In genomic region chr14:88791629-88792571, GRCh38 we compare ENCODE assay signal across 8 cellular contexts. TPM values are rescaled to one million over a fixed set of nuclear protein-coding genes. Genes with fewer than 3 reads are reported as not detected.
A peak's percentile ranks its signal among the peaks of the same experiment; 100 is the strongest.
DNase-seq lines count a peak whose midpoint lies in the region; ATAC-seq and TF ChIP-seq lines count a peak whose summit lies in the region.

No MANE protein-coding gene starts in this region.

- H4K20me1 ChIP-seq in BLaER1 treated with 17β-estradiol and CSF1 and Interleukin-3, amounts not matched to agents 10 nM and 100 nM: no peaks in the 10 kb centered on the region; a peak in 1 of 22 replicates

- H3K9ac ChIP-seq in BLaER1 treated with 17β-estradiol and CSF1 and Interleukin-3, amounts not matched to agents 10 nM and 100 nM: peak overlapping the region; percentile 60 to 80 (median 76)

- ATAC-seq in GM21717 (IDR thresholded peaks at IDR 0.05; ENCODE audit: unreplicated experiment) (peak; percentile 14), GM21825 (IDR thresholded peaks at IDR 0.05; ENCODE audit: unreplicated experiment) (no peak), GM21529 (IDR thresholded peaks at IDR 0.05; ENCODE audit: unreplicated experiment) (no peak)

- no peaks in the 10 kb centered on the region for H3K36me3 ChIP-seq in BLaER1 treated with 17β-estradiol and CSF1 and Interleukin-3, amounts not matched to agents 10 nM and 100 nM
- no peaks in the 10 kb centered on the region for H3K36me3 ChIP-seq in ascending aorta

- H3K4me1 ChIP-seq in BLaER1 treated with 17β-estradiol and CSF1 and Interleukin-3, amounts not matched to agents 10 nM and 100 nM: peaks cover 5 to 14% (median 10%) of the 10 kb centered on the region in 10 experiments; a peak in 12 of 20 replicates
- H3K4me1 ChIP-seq in ascending aorta: peaks cover 3 to 8% of the 10 kb centered on the region in 2 donors

- peak overlapping the region; percentile 63 to 80 (median 71) for H3K4me3 ChIP-seq in BLaER1 treated with 17β-estradiol and CSF1 and Interleukin-3, amounts not matched to agents 10 nM and 100 nM
- peak overlapping the region; percentile 71 to 94 for H3K4me3 ChIP-seq in ascending aorta
- H3K4me3 ChIP-seq in iPS-18c (ENCODE audit: insufficient read depth, low read depth, low read length): peak overlapping the region; percentile 65
- H3K4me3 ChIP-seq in skin epidermis: peak overlapping the region; percentile 36 to 75 (median 57)

- H3K4me2 ChIP-seq in BLaER1 treated with 17β-estradiol and CSF1 and Interleukin-3, amounts not matched to agents 10 nM and 100 nM: peak overlapping the region; percentile 88 to 97 (median 93)

- H3K9me3 ChIP-seq in BLaER1 treated with 17β-estradiol and CSF1 and Interleukin-3, amounts not matched to agents 10 nM and 100 nM (replicated peaks in 1 of 11): no peaks in the 10 kb centered on the region
- no peaks in the 10 kb centered on the region for H3K9me3 ChIP-seq in ascending aorta
- H3K9me3 ChIP-seq in iPS-18c (ENCODE audit: control insufficient read depth, insufficient read depth, low read length): no peaks in the 10 kb centered on the region

- peaks cover 26 to 38% (median 33%) of the 10 kb centered on the region in 11 experiments for H3K27me3 ChIP-seq in BLaER1 treated with 17β-estradiol and CSF1 and Interleukin-3, amounts not matched to agents 10 nM and 100 nM
- H3K27me3 ChIP-seq in ascending aorta: no peaks in the 10 kb centered on the region

- peak; percentile 23 for DNase-seq in NCI-H526 treated with DMSO at 0.1 percent for 48 hours (lab: John Stamatoyannopoulos, UW)
- no peak for DNase-seq in ascending aorta (ENCODE audit: low spot score in 2 of 2)

- intact Hi-C loops in ascending aorta (cut with DNase I): loop anchor here (2.0 to 5.0 kb wide), 2 partner anchors 43 to 75 kb away; no protein-coding TSS in a partner anchor

- no peak for TF ChIP-seq CTCF in ascending aorta (IDR thresholded peaks at IDR 0.05)

- H3K27ac ChIP-seq in BLaER1 treated with 17β-estradiol and CSF1 and Interleukin-3, amounts not matched to agents 10 nM and 100 nM: peak overlapping the region in 6 of 11 experiments; percentile 29 to 51 (median 49); a peak in 7 of 22 replicates
- H3K27ac ChIP-seq in ascending aorta: peak overlapping the region in 1 of 2 donors; percentile 81
- H3K27ac ChIP-seq in skin epidermis: peak overlapping the region in 8 of 21 experiments; percentile 7 to 73 (median 50)

RNA-seq across cellular contexts. Expression of gene EML5, which starts 0.9 kb away (rescaled TPM):
- 0.21 TPM for total RNA-seq in ascending aorta

RNA-seq across cellular contexts. Expression of gene TTC8, which starts 32.6 kb away (rescaled TPM):
- total RNA-seq in ascending aorta: 24.4 TPM
